ENCODE assay signal across 1 cellular context in genomic region chr10:93565421-93565820, GRCh38.
TF ChIP-seq lines count a peak whose summit lies in the region.

No MANE protein-coding gene starts in this region.

TF ChIP-seq in GM23338, 12 proteins besides CTCF, POLR2A, EP300 and RAD21 (continued from another document):
- TF ChIP-seq JUNB (IDR thresholded peaks at IDR 0.05; ENCODE audit: unreplicated experiment) (no peak), CREB1 (CRISPR knock-in tag; IDR thresholded peaks at IDR 0.05; ENCODE audit: low read depth) (no peak), ZNF114 (CRISPR knock-in tag; IDR thresholded peaks at IDR 0.05) (no peak), EZH2phosphoT487 (IDR thresholded peaks at IDR 0.05; ENCODE audit: unreplicated experiment) (no peak), NANOG (IDR thresholded peaks at IDR 0.05; ENCODE audit: borderline replicate concordance) (no peak), ZNF331 (CRISPR knock-in tag; IDR thresholded peaks at IDR 0.05; ENCODE audit: low read depth) (no peak), ZNF462 (CRISPR knock-in tag; IDR thresholded peaks at IDR 0.05) (no peak), STAT1 (IDR thresholded peaks at IDR 0.05; ENCODE audit: unreplicated experiment) (no peak), EZH2 (IDR thresholded peaks at IDR 0.05; ENCODE audit: low read depth, unreplicated experiment) (no peak), POLR2AphosphoS5 (IDR thresholded peaks at IDR 0.05; ENCODE audit: low read depth) (no peak)
